ENCODE assay signal across 11 cellular contexts in genomic region chr7:32501522-32501921, GRCh38. TPM values are rescaled to one million over a fixed set of nuclear protein-coding genes. Genes with fewer than 3 reads are reported as not detected.
DNase-seq lines count a peak whose midpoint lies in the region; ATAC-seq, FAIRE-seq and TF ChIP-seq lines count a peak whose summit lies in the region.
"Had no signal": no experiment of that assay in that cellular context is flagged by ENCODE, and none has a peak within 500 bp of the region (broad histone marks: within the 10 kb centered on the region; RNA-seq: fewer than 3 reads in every experiment).

No MANE protein-coding gene starts in this region.

- TF ChIP-seq CTCF in PC-3 (conservative IDR thresholded peaks at IDR 0.05; ENCODE audit: low read depth, low read length) = no peak
- no peak for TF ChIP-seq CTCF in endothelial cell of umbilical vein (IDR thresholded peaks at IDR 0.05; ENCODE audit: extremely low read depth in 1 of 2, insufficient read depth in 1 of 2, low read depth in 1 of 2, low read length in 2 of 2)

- H3K9me3 ChIP-seq in PC-3 (ENCODE audit: low read length) = no peaks in the 10 kb centered on the region
- no peaks in the 10 kb centered on the region for H3K9me3 ChIP-seq in endothelial cell of umbilical vein (replicated peaks; ENCODE audit: control insufficient read depth, insufficient read depth, low read length)

- CTCF ChIA-PET in PC-3 (lab: Charles Lee) = no interaction called here
- CTCF ChIA-PET in endothelial cell of umbilical vein (lab: Charles Lee) = interaction anchor here (1.0 kb wide), 1 partner anchor 10 kb away, joined by 3 read pairs; no protein-coding TSS in a partner anchor

- H3K79me2 ChIP-seq in PC-3 (ENCODE audit: low read length) (peaks cover 94% of the 10 kb centered on the region), endothelial cell of umbilical vein (ENCODE audit: control insufficient read depth, insufficient read depth, low read length) (peaks cover 88% of the 10 kb centered on the region)

- H3K9ac ChIP-seq in PC-3 (ENCODE audit: low read length) = peak overlapping the region; percentile 32
- H3K9ac ChIP-seq in endothelial cell of umbilical vein (replicated peaks; ENCODE audit: extremely low read depth, insufficient read depth, low read length) = peak overlapping the region; percentile 3

- ATAC-seq in PC-3 (peak; percentile 82), GM21447 (IDR thresholded peaks at IDR 0.05; ENCODE audit: unreplicated experiment) (no peak), HG03460 (IDR thresholded peaks at IDR 0.05; ENCODE audit: unreplicated experiment) (no peak)
- ATAC-seq: T-helper 17 cell had no signal

- no peaks in the 10 kb centered on the region for H3K9me1 ChIP-seq in endothelial cell of umbilical vein (replicated peaks; ENCODE audit: control insufficient read depth, extremely low read depth, insufficient read depth, low read length)

- intact Hi-C loops in PC-3 (cut with micrococcal nuclease) = loop anchor here (2.0 kb wide), 1 partner anchor 35 kb away; no protein-coding TSS in a partner anchor
- intact Hi-C loops in endothelial cell of umbilical vein (cut with micrococcal nuclease) = no loop called here

- H3K4me2 ChIP-seq in PC-3 (ENCODE audit: low read length) (peak overlapping the region; percentile 79), endothelial cell of umbilical vein (ENCODE audit: insufficient read depth, low read length) (peak overlapping the region; percentile 87)

- H2AFZ ChIP-seq in PC-3 (ENCODE audit: low read length) (no peak overlapping the region), endothelial cell of umbilical vein (ENCODE audit: low read depth, low read length) (no peak overlapping the region)

- dilution Hi-C loops in endothelial cell of umbilical vein (cut with MboI; ENCODE audit: extremely low pct_ligation_motif_present, low sequenced_read_pairs) = no loop called here

- H3K9me2 ChIP-seq in PC-3 (replicated peaks; ENCODE audit: low read length) = no peaks in the 10 kb centered on the region

- DNase-seq in EH (ENCODE audit: low read depth) (peak; percentile 70), PC-3 (peak; percentile 72), endothelial cell of umbilical vein (ENCODE audit: low read depth, low spot score) (peak; percentile 56), pons (ENCODE audit: low spot score) (peak; percentile 43), RPMI8226 (no peak)
- DNase-seq in activated CD4-positive, alpha-beta T cell treated with anti-CD3 and anti-CD28 coated beads for 48 hours = no peak
- DNase-seq: effector CD8-positive, alpha-beta T cell; NCI-H1694 treated with DMSO at 0.1 percent for 48 hours; T-helper 17 cell had no signal

- peak; percentile 90 for FAIRE-seq in endothelial cell of umbilical vein (lab: Jason Lieb, UNC)

- BruUV-seq in PC-3 (replicated peaks; lab: Mats Ljungman, UMichigan) (no TSS peak), endothelial cell of umbilical vein (replicated peaks; lab: Mats Ljungman, UMichigan) (no TSS peak)

- H4K20me1 ChIP-seq in PC-3 (ENCODE audit: low read length) (peaks cover 22% of the 10 kb centered on the region; the same call in 1 of the 2 replicates), endothelial cell of umbilical vein (replicated peaks; ENCODE audit: control insufficient read depth, extremely low read depth, insufficient read depth, low read length) (no peaks in the 10 kb centered on the region)

- H3K4me1 ChIP-seq in PC-3 (ENCODE audit: insufficient read depth, low read length) (peaks cover 23% of the 10 kb centered on the region), endothelial cell of umbilical vein (ENCODE audit: control insufficient read depth, extremely low read depth, insufficient read depth, low read length) (peaks cover 26% of the 10 kb centered on the region)

- TF ChIP-seq POLR2A in endothelial cell of umbilical vein (IDR thresholded peaks at IDR 0.05; ENCODE audit: low read depth, low read length) = no peak

- H3K36me3 ChIP-seq in PC-3 (ENCODE audit: low read depth, low read length) = no peaks in the 10 kb centered on the region
- H3K36me3 ChIP-seq in endothelial cell of umbilical vein (ENCODE audit: control insufficient read depth in 2 of 2, extremely low read depth in 1 of 2, insufficient read depth in 2 of 2, low read length in 2 of 2) = no peaks in the 10 kb centered on the region

- H3K27ac ChIP-seq in PC-3 (ENCODE audit: low read length) = peak overlapping the region; percentile 82
- peak overlapping the region; percentile 63 for H3K27ac ChIP-seq in endothelial cell of umbilical vein (ENCODE audit: insufficient read depth, low read depth, low read length)

- POLR2A ChIA-PET in PC-3 (lab: Charles Lee; ENCODE audit: unreplicated experiment) (no interaction called here), endothelial cell of umbilical vein (lab: Charles Lee) (no interaction called here)

- H3K4me3 ChIP-seq in PC-3 (ENCODE audit: low read length) (peak overlapping the region; percentile 51; the same call in 1 of the 2 replicates), endothelial cell of umbilical vein (replicated peaks in 1 of 3; ENCODE audit: insufficient read depth in 1 of 3, low read depth in 1 of 3, low read length in 3 of 3) (peak overlapping the region in 1 of 3 experiments; percentile 15)

- peaks cover 4% of the 10 kb centered on the region for H3F3A ChIP-seq in PC-3 (ENCODE audit: low read length, unreplicated experiment)

- H3K27me3 ChIP-seq in PC-3 (ENCODE audit: low read length) (no peaks in the 10 kb centered on the region), endothelial cell of umbilical vein (ENCODE audit: control insufficient read depth in 2 of 2, insufficient read depth in 2 of 2, low read length in 2 of 2) (no peaks in the 10 kb centered on the region)

TF ChIP-seq in endothelial cell of umbilical vein, 7 proteins besides CTCF, POLR2A, EP300 and RAD21:
- peak; percentile 31 for TF ChIP-seq FOS (IDR thresholded peaks at IDR 0.05; ENCODE audit: borderline replicate concordance, insufficient read depth, low read length)
- TF ChIP-seq JUN (IDR thresholded peaks at IDR 0.05; ENCODE audit: borderline replicate concordance, insufficient read depth, insufficient read length, low read depth) = peak; percentile 55
- TF ChIP-seq POLR2AphosphoS5 (IDR thresholded peaks at IDR 0.05; ENCODE audit: insufficient read depth, low read depth, low read length) = no peak

RNA-seq across cellular contexts. Expression of gene AVL9, which starts 6.2 kb away (rescaled TPM):
- total RNA-seq in PC-3 (2014; rRNA removed) (11.3 and 13.2 TPM in 2 replicates), endothelial cell of umbilical vein (42.5 and 44.1 TPM in 2 replicates)
- polyA plus RNA-seq in endothelial cell of umbilical vein = 12.7 and 13.6 TPM in 2 replicates
- polyA plus RNA-seq in endothelial cell of umbilical vein (2011; cell fraction: cytosol; rRNA removed) = 10.1 and 12.7 TPM in 2 replicates
- 24.7 and 29.4 TPM in 2 replicates for polyA plus RNA-seq in endothelial cell of umbilical vein (2011; cell fraction: nucleus; rRNA removed)
- polyA plus RNA-seq in endothelial cell of umbilical vein (2012) = 20.9 and 23.0 TPM in 2 replicates
- 50.8 and 63.8 TPM in 2 replicates for polyA minus RNA-seq in endothelial cell of umbilical vein
- 8.8 TPM for polyA minus RNA-seq in endothelial cell of umbilical vein (2011; cell fraction: cytosol; rRNA and poly(A)+ RNA removed)
- 31.1 and 52.8 TPM in 2 replicates for polyA minus RNA-seq in endothelial cell of umbilical vein (2011; cell fraction: nucleus; rRNA and poly(A)+ RNA removed)

RNA-seq across cellular contexts. Expression of gene LSM5, which starts 11.3 kb away (rescaled TPM):
- total RNA-seq in PC-3 (2014; rRNA removed) = 24.8 and 38.9 TPM in 2 replicates
- total RNA-seq in endothelial cell of umbilical vein = 63.3 and 68.1 TPM in 2 replicates
- 15.1 and 36.3 TPM in 2 replicates for polyA plus RNA-seq in endothelial cell of umbilical vein
- polyA plus RNA-seq in endothelial cell of umbilical vein (2011; cell fraction: cytosol; rRNA removed) = 30.2 and 54.4 TPM in 2 replicates
- 14.4 and 42.9 TPM in 2 replicates for polyA plus RNA-seq in endothelial cell of umbilical vein (2011; cell fraction: nucleus; rRNA removed)
- 42.1 and 85.1 TPM in 2 replicates for polyA plus RNA-seq in endothelial cell of umbilical vein (2012)
- polyA minus RNA-seq in endothelial cell of umbilical vein = 9.8 and 15.1 TPM in 2 replicates
- polyA minus RNA-seq in endothelial cell of umbilical vein (2011; cell fraction: cytosol; rRNA and poly(A)+ RNA removed) = 9.5 TPM
- polyA minus RNA-seq in endothelial cell of umbilical vein (2011; cell fraction: nucleus; rRNA and poly(A)+ RNA removed) = 9.1 and 15.1 TPM in 2 replicates

Comparison
In these comparisons a context has a peak if more than half of its experiments do, and no peak if none do; other contexts are left out.
1. DNase-seq: peak in EH (single experiment), PC-3 (single experiment), endothelial cell of umbilical vein (single experiment) and pons (single experiment); none in RPMI8226 (single experiment) and activated CD4-positive, alpha-beta T cell treated with anti-CD3 and anti-CD28 coated beads for 48 hours (single experiment).